Comparison of ENCODE assay signal across 1 cellular context in the genomic region with DNA sequence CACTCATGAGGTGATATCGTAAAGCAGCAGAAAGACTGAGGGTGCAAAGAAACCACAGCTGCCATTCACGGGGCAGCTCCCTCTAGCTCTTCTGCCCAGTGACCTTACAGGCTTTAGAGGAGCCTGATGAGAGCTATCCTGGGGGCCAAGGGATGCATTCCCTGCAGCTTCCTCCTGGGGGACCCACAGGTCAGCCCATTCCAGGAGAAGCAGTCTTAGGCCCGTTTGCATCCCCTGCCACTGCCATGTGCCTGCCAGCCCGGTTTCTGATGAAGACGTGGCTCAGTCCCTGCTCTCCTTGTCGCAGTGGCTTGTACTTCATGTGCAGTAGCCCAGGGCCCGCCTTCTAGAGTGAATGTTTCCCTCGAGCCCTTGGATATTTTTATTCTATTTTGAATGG.
TF ChIP-seq lines count a peak whose summit lies in the region.

No MANE protein-coding gene starts in this region.

TF ChIP-seq in WTC11, 78 proteins besides CTCF, POLR2A, EP300 and RAD21 (continued from another document):
- no peak for TF ChIP-seq ZNF396 (CRISPR knock-in tag; IDR thresholded peaks at IDR 0.05; ENCODE audit: borderline replicate concordance)
